ENCODE assay signal across 16 cellular contexts in the genomic region with DNA sequence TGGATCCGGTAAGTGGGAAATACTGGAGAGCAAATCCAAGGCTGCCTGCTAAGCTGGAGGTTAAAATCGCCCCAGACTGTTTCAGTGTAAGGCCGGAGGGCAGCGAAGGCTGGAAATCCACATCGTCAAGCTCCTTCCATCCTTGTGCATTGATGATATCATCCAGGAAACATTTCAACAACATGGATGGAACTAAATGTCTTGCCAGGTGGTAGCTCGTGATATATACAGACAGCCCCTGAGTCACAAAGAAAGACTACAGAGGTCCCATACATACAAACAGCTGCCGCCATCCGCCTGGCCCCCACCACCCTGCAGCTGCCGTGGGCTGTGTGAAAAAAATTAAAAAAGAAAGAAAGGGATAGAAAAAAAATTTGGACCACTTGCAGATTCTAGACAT.
DNase-seq lines count a peak whose midpoint lies in the region; ATAC-seq and TF ChIP-seq lines count a peak whose summit lies in the region.
"Had no signal": no experiment of that assay in that cellular context is flagged by ENCODE, and none has a peak within 500 bp of the region (broad histone marks: within the 10 kb centered on the region; RNA-seq: fewer than 3 reads in every experiment).

No MANE protein-coding gene starts in this region.

- peaks cover 0 to 6% (median 0%) of the 10 kb centered on the region in 45 donors for H3K27me3 ChIP-seq in dorsolateral prefrontal cortex
- no peaks in the 10 kb centered on the region for H3K27me3 ChIP-seq in Karpas-422 (ENCODE audit: low read length)

- peaks cover 6 to 26% of the 10 kb centered on the region in 2 donors for H3K27me3 Mint-ChIP-seq in effector memory CD8-positive, alpha-beta T cell

- no peaks in the 10 kb centered on the region for H3K36me3 Mint-ChIP-seq in effector memory CD8-positive, alpha-beta T cell (ENCODE audit: insufficient read depth)
- H3K36me3 Mint-ChIP-seq: activated naive CD4-positive, alpha-beta T cell treated with anti-CD3 and anti-CD28 coated beads, Interleukin-2, amount 10 ng/mL, durations not matched to agents 7 days and 5 days; stimulated activated naive B cell treated with anti-CD40 and anti-IgM and Interleukin-4, amounts not matched to agents 10 μg/mL and 1 μg/mL and 100 μg/mL, for 72 hours had no signal

- no peaks in the 10 kb centered on the region for H3K9me2 ChIP-seq in Karpas-422 (replicated peaks; ENCODE audit: insufficient read depth, low read length)

- no peaks in the 10 kb centered on the region for H3K36me3 ChIP-seq in Karpas-422 (ENCODE audit: insufficient read depth, low read length)
- H3K36me3 ChIP-seq: left lung had no signal

- H4K20me1 ChIP-seq in Karpas-422 (ENCODE audit: insufficient read depth, low read depth, low read length), result no peaks in the 10 kb centered on the region

- no peak overlapping the region for H3K27ac Mint-ChIP-seq in effector memory CD8-positive, alpha-beta T cell
- H3K27ac Mint-ChIP-seq: activated naive CD4-positive, alpha-beta T cell treated with anti-CD3 and anti-CD28 coated beads, Interleukin-2, amount 10 ng/mL, durations not matched to agents 7 days and 5 days; stimulated activated naive B cell treated with anti-CD40 and anti-IgM and Interleukin-4, amounts not matched to agents 10 μg/mL and 1 μg/mL and 100 μg/mL, for 72 hours had no signal

- H3K4me1 Mint-ChIP-seq in effector memory CD8-positive, alpha-beta T cell (ENCODE audit: low read depth in 2 of 2), result peaks cover 0 to 11% of the 10 kb centered on the region in 2 donors
- H3K4me1 Mint-ChIP-seq: activated naive CD4-positive, alpha-beta T cell treated with anti-CD3 and anti-CD28 coated beads, Interleukin-2, amount 10 ng/mL, durations not matched to agents 7 days and 5 days had no signal

- no peak overlapping the region for H3K4me3 Mint-ChIP-seq in effector memory CD8-positive, alpha-beta T cell
- H3K4me3 Mint-ChIP-seq: activated naive CD4-positive, alpha-beta T cell treated with anti-CD3 and anti-CD28 coated beads, Interleukin-2, amount 10 ng/mL, durations not matched to agents 7 days and 5 days; stimulated activated naive B cell treated with anti-CD40 and anti-IgM and Interleukin-4, amounts not matched to agents 10 μg/mL and 1 μg/mL and 100 μg/mL, for 72 hours had no signal

- intact Hi-C loops in dorsolateral prefrontal cortex (cut with DNase I), result no loop called here

- no peaks in the 10 kb centered on the region for H3K9me3 Mint-ChIP-seq in effector memory CD8-positive, alpha-beta T cell
- H3K9me3 Mint-ChIP-seq: activated naive CD4-positive, alpha-beta T cell treated with anti-CD3 and anti-CD28 coated beads, Interleukin-2, amount 10 ng/mL, durations not matched to agents 7 days and 5 days; stimulated activated naive B cell treated with anti-CD40 and anti-IgM and Interleukin-4, amounts not matched to agents 10 μg/mL and 1 μg/mL and 100 μg/mL, for 72 hours had no signal

- H3K27ac ChIP-seq in dorsolateral prefrontal cortex (peak overlapping the region in 32 of 59 donors; percentile 7 to 79 (median 35)), Karpas-422 (ENCODE audit: low read length) (no peak overlapping the region)
- H3K27ac ChIP-seq: left lung had no signal

- no peaks in the 10 kb centered on the region for H3K9me3 ChIP-seq in Karpas-422 (ENCODE audit: low read length)
- H3K9me3 ChIP-seq: left lung had no signal

- H2AFZ ChIP-seq in Karpas-422 (ENCODE audit: low read length), result no peak overlapping the region

- H3K4me3 ChIP-seq in dorsolateral prefrontal cortex (peak overlapping the region in 26 of 59 donors; percentile 1 to 41 (median 18)), Karpas-422 (ENCODE audit: low read length) (no peak overlapping the region)
- H3K4me3 ChIP-seq: coronary artery, left lung had no signal

- no peak for ATAC-seq in effector memory CD8-positive, alpha-beta T cell (replicated peaks)
- ATAC-seq: left lung; stimulated activated naive B cell treated with anti-CD40 and anti-IgM and Interleukin-4, amounts not matched to agents 10 μg/mL and 1 μg/mL and 100 μg/mL, for 72 hours had no signal

- no peaks in the 10 kb centered on the region for H3K79me2 ChIP-seq in Karpas-422 (ENCODE audit: low read length)

- H3K4me2 ChIP-seq in Karpas-422 (ENCODE audit: low read depth, low read length, poor library complexity, severe bottlenecking), result no peak overlapping the region

- H3K9ac ChIP-seq in Karpas-422 (ENCODE audit: low read length), result no peak overlapping the region

- DNase-seq in AG08396 (ENCODE audit: low spot score), result peak; percentile 43
- peak; percentile 30 for DNase-seq in M059J (ENCODE audit: low read depth)
- no peak for DNase-seq in dorsolateral prefrontal cortex
- peak; percentile 65 for DNase-seq in myocyte (ENCODE audit: low read depth)
- no peak for DNase-seq in GM03348 (ENCODE audit: low spot score)
- no peak for DNase-seq in activated effector memory CD4-positive, alpha-beta T cell treated with anti-CD3 and anti-CD28 coated beads, Interleukin-2, amount 50 U/mL, for 16 hours
- DNase-seq in effector memory CD8-positive, alpha-beta T cell, result no peak
- no peak for DNase-seq in Karpas-422
- DNase-seq: activated CD4-positive, alpha-beta T cell treated with anti-CD3 and anti-CD28 coated beads, Interleukin-2, amount 50 U/mL, for 48 hours; activated naive CD4-positive, alpha-beta T cell treated with anti-CD3 and anti-CD28 coated beads, Interleukin-2, amount 10 ng/mL, durations not matched to agents 7 days and 5 days; AML-193; glutamatergic neuron; left lung; stimulated activated CD4-positive, alpha-beta T cell treated with anti-CD3 and anti-CD28 coated beads, Interleukin-1b, Interleukin-23, amount 100 ng/mL, for 48 hours; stimulated activated naive B cell treated with anti-CD40 and anti-IgM and Interleukin-4, amounts not matched to agents 10 μg/mL and 1 μg/mL and 100 μg/mL, for 72 hours had no signal

- peaks cover 5% of the 10 kb centered on the region for H3K4me1 ChIP-seq in Karpas-422 (ENCODE audit: low read length)
- H3K4me1 ChIP-seq: left lung had no signal

- TF ChIP-seq CTCF in dorsolateral prefrontal cortex (IDR thresholded peaks at IDR 0.05 in 54 of 56, conservative IDR thresholded peaks at IDR 0.05 in 2 of 56; ENCODE audit: low read depth in 1 of 56, partially characterized antibody in 56 of 56), result no peak

Comparison
In these comparisons a context has a peak if more than half of its experiments do, and no peak if none do; other contexts are left out.
1. DNase-seq: peak in AG08396 (single experiment), M059J (single experiment) and myocyte (single experiment); none in dorsolateral prefrontal cortex (0 of 10), GM03348 (single experiment), activated effector memory CD4-positive, alpha-beta T cell treated with anti-CD3 and anti-CD28 coated beads, Interleukin-2, amount 50 U/mL, for 16 hours (single experiment), effector memory CD8-positive, alpha-beta T cell (0 of 3) and Karpas-422 (single experiment).